Comparison of ENCODE assay signal across 8 cellular contexts in the genomic region with DNA sequence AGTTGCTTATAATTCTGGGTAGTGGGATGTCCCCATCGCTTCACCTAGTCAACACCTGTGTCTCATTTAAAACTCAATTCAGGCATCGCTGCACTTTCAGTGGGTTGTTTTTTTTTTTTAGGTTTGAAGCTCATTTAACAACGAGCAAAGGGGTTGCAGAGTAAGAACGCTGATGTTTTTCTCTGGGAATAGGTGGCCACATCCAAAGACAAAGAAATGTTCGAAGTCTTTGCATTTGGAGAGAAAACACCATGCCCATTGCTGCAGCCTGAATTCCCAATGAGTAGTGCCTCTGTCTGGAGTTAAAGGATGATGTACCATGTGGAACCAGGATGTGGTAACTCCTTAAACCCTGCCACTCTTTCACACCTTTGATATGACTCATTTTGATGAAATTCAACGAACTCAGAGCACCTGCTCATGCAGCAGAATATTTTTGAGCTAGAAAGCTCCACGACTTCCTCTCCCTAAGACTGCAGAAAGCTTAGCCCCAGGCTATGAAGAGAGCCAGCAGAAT. TPM values are rescaled to one million over a fixed set of nuclear protein-coding genes. Genes with fewer than 3 reads are reported as not detected.
A peak's percentile ranks its signal among the peaks of the same experiment; 100 is the strongest.
DNase-seq lines count a peak whose midpoint lies in the region; ATAC-seq and TF ChIP-seq lines count a peak whose summit lies in the region.

No MANE protein-coding gene starts in this region.

- TF ChIP-seq CTCF in kidney epithelial cell (IDR thresholded peaks at IDR 0.05; ENCODE audit: insufficient read depth, low read length, poor library complexity, severe bottlenecking) (no peak), upper lobe of left lung (IDR thresholded peaks at IDR 0.05) (no peak)

- peak; percentile 86 for ATAC-seq in GM18511 (IDR thresholded peaks at IDR 0.05; ENCODE audit: unreplicated experiment)
- ATAC-seq in GM21786 (IDR thresholded peaks at IDR 0.05; ENCODE audit: unreplicated experiment), result peak; percentile 67
- no peak for ATAC-seq in upper lobe of left lung (ENCODE audit: low FRiP score in 2 of 2)

- H3K27ac ChIP-seq in upper lobe of left lung, result no peak overlapping the region

- CTCF ChIA-PET in HEK293T (lab: Yijun Ruan, JAX), result interaction anchor here (1.5 to 7.2 kb wide), 2 partner anchors 20 to 180 kb away, joined by 3 to 48 read pairs; no protein-coding TSS in a partner anchor

- H3K4me1 ChIP-seq in upper lobe of left lung, result peaks cover 0 to 6% (median 2%) of the 10 kb centered on the region in 4 donors

- H3K36me3 ChIP-seq in kidney epithelial cell (ENCODE audit: control insufficient read depth, insufficient read depth, low read length) (no peaks in the 10 kb centered on the region), upper lobe of left lung (no peaks in the 10 kb centered on the region)

- POLR2A ChIA-PET in HEK293T (lab: Yijun Ruan, JAX), result no interaction called here

- H3K4me3 ChIP-seq in kidney epithelial cell (ENCODE audit: low read depth, low read length) (no peak overlapping the region), upper lobe of left lung (no peak overlapping the region)

- WGBS in upper lobe of left lung, 2 donors, result 72 to 77% methylated on average over 7 of the region's 7 CpGs

- no peak for TF ChIP-seq POLR2A in upper lobe of left lung (IDR thresholded peaks at IDR 0.05)

- no peaks in the 10 kb centered on the region for H3K27me3 ChIP-seq in kidney epithelial cell (ENCODE audit: control insufficient read depth, insufficient read depth, low read length)
- no peaks in the 10 kb centered on the region for H3K27me3 ChIP-seq in upper lobe of left lung

- H3K9me3 ChIP-seq in upper lobe of left lung, result no peaks in the 10 kb centered on the region

- DNase-seq in LHCN-M2 (ENCODE audit: low read depth) (peak; percentile 10), kidney epithelial cell (ENCODE audit: low read depth) (peak; percentile 31), HEK293T (ENCODE audit: extremely low spot score) (no peak), NCI-H128 (lab: John Stamatoyannopoulos, UW; ENCODE audit: unreplicated experiment) (no peak), upper lobe of left lung (no peak)
- DNase-seq in stimulated activated CD4-positive, alpha-beta T cell treated with anti-CD3 and anti-CD28 coated beads, Interleukin-2, amount 100 ng/mL, for 48 hours, result no peak

- no peak for TF ChIP-seq EP300 in upper lobe of left lung (IDR thresholded peaks at IDR 0.05)

TF ChIP-seq in HEK293T, 16 proteins besides CTCF, POLR2A, EP300 and RAD21:
- TF ChIP-seq, protein P1, sequence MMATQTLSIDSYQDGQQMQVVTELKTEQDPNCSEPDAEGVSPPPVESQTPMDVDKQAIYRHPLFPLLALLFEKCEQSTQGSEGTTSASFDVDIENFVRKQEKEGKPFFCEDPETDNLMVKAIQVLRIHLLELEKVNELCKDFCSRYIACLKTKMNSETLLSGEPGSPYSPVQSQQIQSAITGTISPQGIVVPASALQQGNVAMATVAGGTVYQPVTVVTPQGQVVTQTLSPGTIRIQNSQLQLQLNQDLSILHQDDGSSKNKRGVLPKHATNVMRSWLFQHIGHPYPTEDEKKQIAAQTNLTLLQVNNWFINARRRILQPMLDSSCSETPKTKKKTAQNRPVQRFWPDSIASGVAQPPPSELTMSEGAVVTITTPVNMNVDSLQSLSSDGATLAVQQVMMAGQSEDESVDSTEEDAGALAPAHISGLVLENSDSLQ (IDR thresholded peaks at IDR 0.05), result no peak
- TF ChIP-seq SUZ12 (IDR thresholded peaks at IDR 0.05), result no peak
- TF ChIP-seq HDGF (IDR thresholded peaks at IDR 0.05; ENCODE audit: borderline replicate concordance), result no peak
- TF ChIP-seq NFRKB (IDR thresholded peaks at IDR 0.05), result no peak
- no peak for TF ChIP-seq CTBP1 (IDR thresholded peaks at IDR 0.05; ENCODE audit: borderline replicate concordance)
- no peak for TF ChIP-seq ELF4 (IDR thresholded peaks at IDR 0.05)
- TF ChIP-seq BHLHE40 (IDR thresholded peaks at IDR 0.05; ENCODE audit: borderline replicate concordance), result no peak
- TF ChIP-seq FOXA1 (IDR thresholded peaks at IDR 0.05), result no peak
- TF ChIP-seq FOXM1 (IDR thresholded peaks at IDR 0.05; ENCODE audit: borderline replicate concordance), result no peak
- TF ChIP-seq ZNF384 (IDR thresholded peaks at IDR 0.05), result no peak
- no peak for TF ChIP-seq TARDBP (IDR thresholded peaks at IDR 0.05)
- TF ChIP-seq ARNT (IDR thresholded peaks at IDR 0.05), result no peak
- no peak for TF ChIP-seq FOXK2 (IDR thresholded peaks at IDR 0.05)
- no peak for TF ChIP-seq L3MBTL2 (conservative IDR thresholded peaks at IDR 0.05)
- no peak for TF ChIP-seq SP1 (IDR thresholded peaks at IDR 0.05)
- TF ChIP-seq LEF1 (IDR thresholded peaks at IDR 0.05; ENCODE audit: borderline replicate concordance), result no peak

RNA-seq across cellular contexts. Expression of a gene that starts 35.1 kb away (rescaled TPM):
- total RNA-seq in LHCN-M2 (2014; rRNA removed) (not detected in 2 replicates), kidney epithelial cell (0.14 TPM in 1 of 2 replicates, not detected in the other), upper lobe of left lung (10 to 100 TPM in 5 of 6 donors, 1 to 10 TPM in 1; 5.4 to 25.1 (median 10.8) TPM)
- not detected for polyA plus RNA-seq in LHCN-M2 (2012)

RNA-seq across cellular contexts. Expression of a gene that starts 59.4 kb away (rescaled TPM):
- total RNA-seq in LHCN-M2 (2014; rRNA removed) (28.5 and 31.5 TPM in 2 replicates), kidney epithelial cell (41.5 and 43.5 TPM in 2 replicates), upper lobe of left lung (100 to 1,000 TPM in 3 of 6 donors, 10 to 100 TPM in 3; 60.5 to 150 (median 110) TPM)
- polyA plus RNA-seq in LHCN-M2 (2012), result 41.2 TPM

Comparison
In these comparisons a context has a peak if more than half of its experiments do, and no peak if none do; other contexts are left out.
1. ATAC-seq: peak in GM18511 (single experiment) and GM21786 (single experiment); none in upper lobe of left lung (0 of 2).
2. DNase-seq: peak in LHCN-M2 (single experiment) and kidney epithelial cell (single experiment); none in HEK293T (single experiment), NCI-H128 (single experiment), upper lobe of left lung (0 of 2) and stimulated activated CD4-positive, alpha-beta T cell treated with anti-CD3 and anti-CD28 coated beads, Interleukin-2, amount 100 ng/mL, for 48 hours (0 of 2).